In the genomic region with DNA sequence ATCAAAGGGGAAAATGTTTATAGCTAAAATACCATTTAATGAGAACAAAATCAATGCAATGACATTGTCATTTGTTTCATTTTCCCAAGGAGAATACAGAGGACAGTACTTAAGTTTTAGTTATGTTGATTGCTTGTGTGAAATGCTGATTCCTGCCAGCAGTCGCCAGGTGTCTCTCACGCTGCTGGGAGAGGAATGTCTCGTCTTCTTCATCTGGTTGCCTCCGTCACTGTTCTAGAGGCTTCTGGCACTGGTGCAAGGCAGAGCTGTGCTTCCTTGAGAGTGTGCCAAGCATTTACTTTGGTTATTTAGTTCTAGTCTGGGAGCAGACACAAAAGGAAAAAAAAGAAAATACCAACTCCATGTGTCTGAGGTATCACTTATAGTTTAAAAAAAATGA, we compare ENCODE assay signal across 9 cellular contexts. TPM values are rescaled to one million over a fixed set of nuclear protein-coding genes. Genes with fewer than 3 reads are reported as not detected.
A peak's percentile ranks its signal among the peaks of the same experiment; 100 is the strongest.
DNase-seq lines count a peak whose midpoint lies in the region; FAIRE-seq and TF ChIP-seq lines count a peak whose summit lies in the region.
"Not testable (repeated sequence)": the region's sequence is repeated elsewhere in the genome, so short reads cannot be mapped to it uniquely, and the experiment has no call there.
"Had no signal": no experiment of that assay in that cellular context is flagged by ENCODE, and none has a peak within 500 bp of the region (broad histone marks: within the 10 kb centered on the region; RNA-seq: fewer than 3 reads in every experiment).

No MANE protein-coding gene starts in this region.

- peak; percentile 4 for FAIRE-seq in endometrium (lab: Jason Lieb, UNC)

- not testable (repeated sequence) for H3K4me2 ChIP-seq in OCI-LY7 (ENCODE audit: low read length)

- POLR2A ChIA-PET in OCI-LY7 (lab: Charles Lee); MCF 10A (lab: Yijun Ruan, JAX): not testable (repeated sequence)

- not testable (repeated sequence) for BruUV-seq in OCI-LY7 (replicated peaks; lab: Mats Ljungman, UMichigan); MCF 10A (replicated peaks; lab: Mats Ljungman, UMichigan)

- H2AFZ ChIP-seq in OCI-LY7 (ENCODE audit: low read length) = not testable (repeated sequence)

- H3K9me3 ChIP-seq in OCI-LY7 (ENCODE audit: low read length); left ventricle myocardium inferior (replicated peaks); testis: not testable (repeated sequence)

- H3K27ac Mint-ChIP-seq in MCF 10A (ENCODE audit: low read depth, unreplicated experiment) = not testable (repeated sequence)

- 38 to 44% methylated on average over 4 of the region's 4 CpGs for WGBS in testis, 2 donors

- H3K9me2 ChIP-seq in OCI-LY7 (ENCODE audit: insufficient read depth, low read length) = not testable (repeated sequence)

- H3K4me3 ChIP-seq in OCI-LY7 (ENCODE audit: low read depth, low read length, poor library complexity, severe bottlenecking); left ventricle myocardium inferior; testis: not testable (repeated sequence)

- H3K27ac ChIP-seq in C4-2B; OCI-LY7 (ENCODE audit: low read depth, low read length, poor library complexity, severe bottlenecking); left ventricle myocardium inferior (replicated peaks); testis: not testable (repeated sequence)

- DNase-seq in LHCN-M2 (ENCODE audit: low read depth) (peak; percentile 4), OCI-LY7 (ENCODE audit: low spot score) (peak; percentile 35), MCF 10A (ENCODE audit: unreplicated experiment) (peak; percentile 48), medulla oblongata (ENCODE audit: extremely low spot score) (peak; percentile 37), testis (peak; percentile 22)
- not testable (repeated sequence) for DNase-seq in left ventricle myocardium inferior

- not testable (repeated sequence) for H3K4me3 Mint-ChIP-seq in MCF 10A (ENCODE audit: unreplicated experiment)

- CTCF ChIA-PET in OCI-LY7 (lab: Charles Lee; ENCODE audit: unreplicated experiment); MCF 10A (lab: Yijun Ruan, JAX): not testable (repeated sequence)

- H3K27me3 ChIP-seq in left ventricle myocardium inferior (ENCODE audit: low read depth); testis: not testable (repeated sequence)

- not testable (repeated sequence) for H3K79me2 ChIP-seq in OCI-LY7 (ENCODE audit: insufficient read depth, low read depth, low read length)

- intact Hi-C loops in OCI-LY7 (cut with micrococcal nuclease; ENCODE audit: unreplicated experiment); MCF 10A (cut with micrococcal nuclease); left ventricle myocardium inferior (cut with micrococcal nuclease); testis (cut with DNase I; ENCODE audit: low total_unique reads): not testable (repeated sequence)

- not testable (repeated sequence) for H3K27me3 Mint-ChIP-seq in MCF 10A (ENCODE audit: insufficient read depth, unreplicated experiment)

- TF ChIP-seq CTCF in C4-2B (conservative IDR thresholded peaks at IDR 0.05) (peak; percentile 48), OCI-LY7 (conservative IDR thresholded peaks at IDR 0.05; ENCODE audit: low read length) (peak; percentile 34; the same call in 1 of the 2 replicates), MCF 10A (IDR thresholded peaks at IDR 0.05; ENCODE audit: unreplicated experiment) (peak; percentile 21), left ventricle myocardium inferior (IDR thresholded peaks at IDR 0.05; ENCODE audit: borderline replicate concordance) (peak; percentile 14)
- TF ChIP-seq CTCF in testis (IDR thresholded peaks at IDR 0.05) = not testable (repeated sequence)

- not testable (repeated sequence) for H4K20me1 ChIP-seq in OCI-LY7 (ENCODE audit: insufficient read depth, low read length)

- not testable (repeated sequence) for H3K36me3 Mint-ChIP-seq in MCF 10A (ENCODE audit: insufficient read depth, unreplicated experiment)

- not testable (repeated sequence) for H3K4me1 Mint-ChIP-seq in MCF 10A (ENCODE audit: insufficient read depth, unreplicated experiment)

- not testable (repeated sequence) for TF ChIP-seq POLR2A in testis (IDR thresholded peaks at IDR 0.05)

- H3K4me1 ChIP-seq in OCI-LY7 (ENCODE audit: insufficient read depth, low read length, poor library complexity, severe bottlenecking); left ventricle myocardium inferior; testis: not testable (repeated sequence)

- H3K36me3 ChIP-seq in OCI-LY7 (ENCODE audit: insufficient read depth, low read length); left ventricle myocardium inferior; testis (ENCODE audit: low read depth, missing control alignments): not testable (repeated sequence)

- not testable (repeated sequence) for H3K9me3 Mint-ChIP-seq in MCF 10A (ENCODE audit: unreplicated experiment)

RNA-seq across cellular contexts. Expression of a gene that starts 10.6 kb away (rescaled TPM):
- total RNA-seq in LHCN-M2 (2014; rRNA removed) = 8.5 and 10.8 TPM in 2 replicates
- 5.5 TPM for polyA plus RNA-seq in LHCN-M2 (2012)
- 6.5 and 8.4 TPM in 2 replicates for total RNA-seq in OCI-LY7 (2014; rRNA removed; shearing (Covaris generic))
- 17.9 and 20.3 TPM in 2 replicates for total RNA-seq in OCI-LY7 (2022)
- 26.7 and 39.8 TPM in 2 replicates for total RNA-seq in MCF 10A (2022)
- 4.8 TPM for total RNA-seq in left ventricle myocardium inferior
- 10 to 100 TPM; 41.1 to 48.6 TPM for total RNA-seq in testis
- polyA plus RNA-seq in testis (ENCODE audit: insufficient read depth, low read depth, low replicate concordance) = 6.3 TPM

RNA-seq across cellular contexts. Expression of a gene that starts 45.6 kb away (rescaled TPM):
- total RNA-seq in LHCN-M2 (2014; rRNA removed) = 0.83 and 1.1 TPM in 2 replicates
- polyA plus RNA-seq in LHCN-M2 (2012) = 1.2 TPM
- total RNA-seq in OCI-LY7 (2014; rRNA removed; shearing (Covaris generic)) = not detected in 2 replicates
- not detected in 2 replicates for total RNA-seq in OCI-LY7 (2022)
- total RNA-seq in MCF 10A (2022) = 3.4 and 5.3 TPM in 2 replicates
- 1.0 TPM for total RNA-seq in left ventricle myocardium inferior
- total RNA-seq in testis = 10 to 100 TPM; 15.9 to 20.5 TPM
- polyA plus RNA-seq in testis (ENCODE audit: insufficient read depth, low read depth, low replicate concordance) = 6.8 TPM
- polyA plus RNA-seq: CD14-positive monocyte had no signal
